In genomic region chr7:50531401-50531906, GRCh38 we compare ENCODE assay signal across 9 cellular contexts. TPM values are rescaled to one million over a fixed set of nuclear protein-coding genes. Genes with fewer than 3 reads are reported as not detected.
A peak's percentile ranks its signal among the peaks of the same experiment; 100 is the strongest.
DNase-seq lines count a peak whose midpoint lies in the region; ATAC-seq and TF ChIP-seq lines count a peak whose summit lies in the region.
"Had no signal": no experiment of that assay in that cellular context is flagged by ENCODE, and none has a peak within 500 bp of the region (broad histone marks: within the 10 kb centered on the region; RNA-seq: fewer than 3 reads in every experiment).

No MANE protein-coding gene starts in this region.

- CTCF ChIA-PET in RWPE1 (lab: Yijun Ruan, JAX): interaction anchor here (1.0 kb wide), 1 partner anchor 24 kb away, joined by 5 read pairs; no protein-coding TSS in a partner anchor

- TF ChIP-seq CTCF in RWPE1 (conservative IDR thresholded peaks at IDR 0.05; ENCODE audit: low read depth): no peak

- intact Hi-C loops in Right ventricle myocardium inferior (cut with DNase I): no loop called here

- no peaks in the 10 kb centered on the region for H3K9me3 ChIP-seq in HUES64 (ENCODE audit: insufficient read depth, low read depth, low read length)

- 62% methylated on average over 11 of the region's 11 CpGs for WGBS in HUES64

- no peak overlapping the region for H3K4me3 ChIP-seq in HUES64 (ENCODE audit: low read length)

- ATAC-seq in Right ventricle myocardium inferior (no peak), GM21381 (IDR thresholded peaks at IDR 0.05; ENCODE audit: unreplicated experiment) (no peak), GM19452 (IDR thresholded peaks at IDR 0.05; ENCODE audit: unreplicated experiment) (no peak)

- POLR2A ChIA-PET in RWPE1 (lab: Yijun Ruan, JAX; ENCODE audit: low non-redundant PET): no interaction called here

- H3K27ac ChIP-seq in HUES64 (ENCODE audit: low read depth, low read length) (peak overlapping the region; percentile 27; the same call in 1 of the 2 replicates), RWPE1 (peak overlapping the region; percentile 79)

- peak overlapping the region; percentile 32; the same call in 1 of the 2 replicates for H3K9ac ChIP-seq in HUES64 (ENCODE audit: low read depth, low read length)

- no peaks in the 10 kb centered on the region for H3K27me3 ChIP-seq in HUES64 (ENCODE audit: insufficient read depth, low read length)

- peaks cover 21% of the 10 kb centered on the region; the same call in 1 of the 2 replicates for H3K4me1 ChIP-seq in HUES64 (ENCODE audit: insufficient read depth, low read length)

- DNase-seq in COLO668 (lab: John Stamatoyannopoulos, UW; ENCODE audit: unreplicated experiment) (peak; percentile 91), RWPE1 (ENCODE audit: low spot score) (peak; percentile 89), iPS DF 19.7 (ENCODE audit: low read depth, low spot score) (peak; percentile 47), Right ventricle myocardium inferior (ENCODE audit: missing footprints) (no peak), AG08396 (ENCODE audit: low spot score) (no peak)

- H3K36me3 ChIP-seq in HUES64 (ENCODE audit: insufficient read depth, low read length): no peaks in the 10 kb centered on the region

RNA-seq across cellular contexts. Expression of gene DDC, which starts 33.8 kb away (rescaled TPM):
- 0.25 TPM for polyA plus RNA-seq in HUES64 (2013, experiment 1 of 2)
- not detected for polyA plus RNA-seq in HUES64 (2013, experiment 2 of 2)
- not detected for total RNA-seq in Right ventricle myocardium inferior
- total RNA-seq: subcutaneous adipose tissue had no signal

Comparison
In these comparisons a context has a peak if more than half of its experiments do, and no peak if none do; other contexts are left out.
1. DNase-seq: peak in COLO668 (single experiment), RWPE1 (single experiment) and iPS DF 19.7 (single experiment); none in Right ventricle myocardium inferior (single experiment) and AG08396 (single experiment).